In the genomic region with DNA sequence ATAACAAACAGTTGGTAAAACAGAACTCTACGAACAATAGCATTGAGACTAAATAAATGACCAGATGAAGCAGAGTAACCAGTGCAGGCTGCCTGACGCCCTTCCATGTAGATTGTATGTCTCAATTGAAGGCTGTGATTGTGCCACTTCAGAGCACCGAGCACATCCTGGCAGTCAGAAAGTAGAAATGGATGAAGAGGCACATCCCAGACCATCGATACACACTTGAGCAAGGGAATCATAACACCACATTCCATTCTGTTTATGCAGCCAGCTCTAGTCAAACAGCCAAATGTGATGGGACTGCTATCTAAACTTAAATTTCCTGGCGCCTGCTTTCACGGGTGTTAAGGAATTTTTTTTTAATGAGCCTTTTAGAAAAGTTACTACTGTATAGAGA, we compare ENCODE assay signal across 1 cellular context.
TF ChIP-seq lines count a peak whose summit lies in the region.

No MANE protein-coding gene starts in this region.

TF ChIP-seq in SK-N-SH treated with all-trans-retinoic acid at 6 μM for 48 hours, 23 proteins besides CTCF, POLR2A, EP300 and RAD21 (continued from another document):
- TF ChIP-seq, protein P1, sequence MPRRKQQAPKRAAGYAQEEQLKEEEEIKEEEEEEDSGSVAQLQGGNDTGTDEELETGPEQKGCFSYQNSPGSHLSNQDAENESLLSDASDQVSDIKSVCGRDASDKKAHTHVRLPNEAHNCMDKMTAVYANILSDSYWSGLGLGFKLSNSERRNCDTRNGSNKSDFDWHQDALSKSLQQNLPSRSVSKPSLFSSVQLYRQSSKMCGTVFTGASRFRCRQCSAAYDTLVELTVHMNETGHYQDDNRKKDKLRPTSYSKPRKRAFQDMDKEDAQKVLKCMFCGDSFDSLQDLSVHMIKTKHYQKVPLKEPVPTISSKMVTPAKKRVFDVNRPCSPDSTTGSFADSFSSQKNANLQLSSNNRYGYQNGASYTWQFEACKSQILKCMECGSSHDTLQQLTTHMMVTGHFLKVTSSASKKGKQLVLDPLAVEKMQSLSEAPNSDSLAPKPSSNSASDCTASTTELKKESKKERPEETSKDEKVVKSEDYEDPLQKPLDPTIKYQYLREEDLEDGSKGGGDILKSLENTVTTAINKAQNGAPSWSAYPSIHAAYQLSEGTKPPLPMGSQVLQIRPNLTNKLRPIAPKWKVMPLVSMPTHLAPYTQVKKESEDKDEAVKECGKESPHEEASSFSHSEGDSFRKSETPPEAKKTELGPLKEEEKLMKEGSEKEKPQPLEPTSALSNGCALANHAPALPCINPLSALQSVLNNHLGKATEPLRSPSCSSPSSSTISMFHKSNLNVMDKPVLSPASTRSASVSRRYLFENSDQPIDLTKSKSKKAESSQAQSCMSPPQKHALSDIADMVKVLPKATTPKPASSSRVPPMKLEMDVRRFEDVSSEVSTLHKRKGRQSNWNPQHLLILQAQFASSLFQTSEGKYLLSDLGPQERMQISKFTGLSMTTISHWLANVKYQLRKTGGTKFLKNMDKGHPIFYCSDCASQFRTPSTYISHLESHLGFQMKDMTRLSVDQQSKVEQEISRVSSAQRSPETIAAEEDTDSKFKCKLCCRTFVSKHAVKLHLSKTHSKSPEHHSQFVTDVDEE (CRISPR knock-in tag; IDR thresholded peaks at IDR 0.05) = no peak
- no peak for TF ChIP-seq ZFP30 (CRISPR knock-in tag; IDR thresholded peaks at IDR 0.05)
- TF ChIP-seq ZNF565 (CRISPR knock-in tag; conservative IDR thresholded peaks at IDR 0.05; ENCODE audit: low read depth) = no peak
- no peak for TF ChIP-seq BACH2 (CRISPR knock-in tag; IDR thresholded peaks at IDR 0.05; ENCODE audit: borderline replicate concordance)
- TF ChIP-seq, protein P2, sequence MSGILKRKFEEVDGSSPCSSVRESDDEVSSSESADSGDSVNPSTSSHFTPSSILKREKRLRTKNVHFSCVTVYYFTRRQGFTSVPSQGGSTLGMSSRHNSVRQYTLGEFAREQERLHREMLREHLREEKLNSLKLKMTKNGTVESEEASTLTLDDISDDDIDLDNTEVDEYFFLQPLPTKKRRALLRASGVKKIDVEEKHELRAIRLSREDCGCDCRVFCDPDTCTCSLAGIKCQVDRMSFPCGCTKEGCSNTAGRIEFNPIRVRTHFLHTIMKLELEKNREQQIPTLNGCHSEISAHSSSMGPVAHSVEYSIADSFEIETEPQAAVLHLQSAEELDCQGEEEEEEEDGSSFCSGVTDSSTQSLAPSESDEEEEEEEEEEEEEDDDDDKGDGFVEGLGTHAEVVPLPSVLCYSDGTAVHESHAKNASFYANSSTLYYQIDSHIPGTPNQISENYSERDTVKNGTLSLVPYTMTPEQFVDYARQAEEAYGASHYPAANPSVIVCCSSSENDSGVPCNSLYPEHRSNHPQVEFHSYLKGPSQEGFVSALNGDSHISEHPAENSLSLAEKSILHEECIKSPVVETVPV (CRISPR knock-in tag; IDR thresholded peaks at IDR 0.05) = no peak
TF ChIP-seq in SK-N-SH treated with all-trans-retinoic acid at 6 μM for 48 hours: peak in this region for 0.
